In genomic region chr5:80231243-80231642, GRCh38 we compare ENCODE assay signal across 8 cellular contexts. TPM values are rescaled to one million over a fixed set of nuclear protein-coding genes. Genes with fewer than 3 reads are reported as not detected.
DNase-seq lines count a peak whose midpoint lies in the region; ATAC-seq and TF ChIP-seq lines count a peak whose summit lies in the region.

No MANE protein-coding gene starts in this region.

- H3K4me3 ChIP-seq in AG04450 (ENCODE audit: low read depth, low read length), result no peak overlapping the region
- no peak overlapping the region for H3K4me3 ChIP-seq in GM23338
- no peak overlapping the region for H3K4me3 ChIP-seq in hepatocyte

- H3K9me3 ChIP-seq in AG04450 (ENCODE audit: control insufficient read depth, insufficient read depth, low read length) (no peaks in the 10 kb centered on the region), hepatocyte (ENCODE audit: low read depth) (no peaks in the 10 kb centered on the region)

- H3K36me3 ChIP-seq in GM23338 (ENCODE audit: insufficient read depth), result no peaks in the 10 kb centered on the region
- no peaks in the 10 kb centered on the region for H3K36me3 ChIP-seq in hepatocyte (replicated peaks; ENCODE audit: insufficient read depth, low read depth)

- H2AFZ ChIP-seq in GM23338, result no peak overlapping the region
- no peak overlapping the region for H2AFZ ChIP-seq in hepatocyte

- H3K9me3 Mint-ChIP-seq in GM23338, result no peaks in the 10 kb centered on the region
- no peaks in the 10 kb centered on the region for H3K9me3 Mint-ChIP-seq in activated T-helper 2 cell treated with anti-CD3 and anti-CD28 coated beads, Interferon-gamma antibody, Interleukin-2, Interleukin-4, amounts not matched to agents 10 μg/mL and 5 μg/mL and 100 μg/mL, durations not matched to agents 14 hours and 24 hours and 36 hours

- H3K4me3 Mint-ChIP-seq in GM23338, result no peak overlapping the region
- no peak overlapping the region for H3K4me3 Mint-ChIP-seq in activated T-helper 2 cell treated with anti-CD3 and anti-CD28 coated beads, Interferon-gamma antibody, Interleukin-2, Interleukin-4, amounts not matched to agents 10 μg/mL and 5 μg/mL and 100 μg/mL, durations not matched to agents 14 hours and 24 hours and 36 hours (ENCODE audit: low read depth)

- no peaks in the 10 kb centered on the region for H3K36me3 Mint-ChIP-seq in GM23338 (ENCODE audit: low read depth)
- peaks cover 51% of the 10 kb centered on the region for H3K36me3 Mint-ChIP-seq in activated T-helper 2 cell treated with anti-CD3 and anti-CD28 coated beads, Interferon-gamma antibody, Interleukin-2, Interleukin-4, amounts not matched to agents 10 μg/mL and 5 μg/mL and 100 μg/mL, durations not matched to agents 14 hours and 24 hours and 36 hours (ENCODE audit: low read depth)

- POLR2A ChIA-PET in AG04450 (lab: Yijun Ruan, JAX), result no interaction called here
- POLR2A ChIA-PET in GM10248 (lab: Yijun Ruan, JAX), result no interaction called here

- H3K27ac Mint-ChIP-seq in GM23338, result no peak overlapping the region
- peak overlapping the region; percentile 29 for H3K27ac Mint-ChIP-seq in activated T-helper 2 cell treated with anti-CD3 and anti-CD28 coated beads, Interferon-gamma antibody, Interleukin-2, Interleukin-4, amounts not matched to agents 10 μg/mL and 5 μg/mL and 100 μg/mL, durations not matched to agents 14 hours and 24 hours and 36 hours

- peaks cover 98% of the 10 kb centered on the region for H3K79me2 ChIP-seq in GM23338 (replicated peaks; ENCODE audit: insufficient read depth)
- peaks cover 87% of the 10 kb centered on the region for H3K79me2 ChIP-seq in hepatocyte

- H3K4me1 Mint-ChIP-seq in GM23338, result peaks cover 31% of the 10 kb centered on the region
- H3K4me1 Mint-ChIP-seq in activated T-helper 2 cell treated with anti-CD3 and anti-CD28 coated beads, Interferon-gamma antibody, Interleukin-2, Interleukin-4, amounts not matched to agents 10 μg/mL and 5 μg/mL and 100 μg/mL, durations not matched to agents 14 hours and 24 hours and 36 hours (ENCODE audit: low read depth), result peaks cover 34% of the 10 kb centered on the region

- no peak overlapping the region for H3K4me2 ChIP-seq in GM23338
- no peak overlapping the region for H3K4me2 ChIP-seq in hepatocyte

- DNase-seq in AG04450 (ENCODE audit: low read depth, low spot score) (no peak), GM23338 (ENCODE audit: low spot score) (no peak), hepatocyte (ENCODE audit: low spot score) (no peak), GM10248 (ENCODE audit: extremely low spot score) (no peak)
- DNase-seq in activated T-helper 2 cell treated with anti-CD3 and anti-CD28 coated beads, Interferon-gamma antibody, Interleukin-2, Interleukin-4, amounts not matched to agents 10 μg/mL and 5 μg/mL and 100 μg/mL, durations not matched to agents 14 hours and 24 hours and 36 hours (ENCODE audit: low spot score), result no peak

- TF ChIP-seq CTCF in AG04450 (IDR thresholded peaks at IDR 0.05; ENCODE audit: low read depth, low read length) (no peak), GM23338 (conservative IDR thresholded peaks at IDR 0.05; ENCODE audit: low read depth in 2 of 2) (no peak), hepatocyte (IDR thresholded peaks at IDR 0.05; ENCODE audit: poor library complexity) (no peak), GM10248 (IDR thresholded peaks at IDR 0.05; ENCODE audit: control extremely low read depth, extremely low read depth, low read depth, missing control alignments) (no peak)

- H3K27me3 ChIP-seq in AG04450 (ENCODE audit: control insufficient read depth, insufficient read depth, low read length) (no peaks in the 10 kb centered on the region), GM23338 (ENCODE audit: insufficient read depth) (no peaks in the 10 kb centered on the region), hepatocyte (no peaks in the 10 kb centered on the region)

- H4K20me1 ChIP-seq in GM23338 (replicated peaks; ENCODE audit: insufficient read depth) (peaks cover 31% of the 10 kb centered on the region), hepatocyte (ENCODE audit: insufficient read depth, poor library complexity, severe bottlenecking) (peaks cover 7% of the 10 kb centered on the region)

- no peak for ATAC-seq in GM23338
- no peak for ATAC-seq in HG02970 (IDR thresholded peaks at IDR 0.05; ENCODE audit: low FRiP score, unreplicated experiment)
- ATAC-seq in GM18861 (IDR thresholded peaks at IDR 0.05; ENCODE audit: unreplicated experiment), result no peak
- no peak for ATAC-seq in HG02840 (IDR thresholded peaks at IDR 0.05; ENCODE audit: low FRiP score, unreplicated experiment)

- 0 out of 2 replicates have a peak, but pooled peaks cover 4% of the 10 kb centered on the region for H3F3A ChIP-seq in GM23338 (replicated peaks; ENCODE audit: low read depth)

- H3K27ac ChIP-seq in AG04450 (ENCODE audit: low read depth, low read length), result peak overlapping the region; percentile 25
- peak overlapping the region; percentile 21; the same call in 1 of the 2 replicates for H3K27ac ChIP-seq in GM23338 (ENCODE audit: low read depth)
- peak overlapping the region; percentile 6 for H3K27ac ChIP-seq in hepatocyte

- CTCF ChIA-PET in AG04450 (lab: Charles Lee) (no interaction called here), GM10248 (lab: Yijun Ruan, JAX) (no interaction called here)

- intact Hi-C loops in activated T-helper 2 cell treated with anti-CD3 and anti-CD28 coated beads, Interferon-gamma antibody, Interleukin-2, Interleukin-4, amounts not matched to agents 10 μg/mL and 5 μg/mL and 100 μg/mL, durations not matched to agents 14 hours and 24 hours and 36 hours (cut with micrococcal nuclease), result loop anchor here (5.0 kb wide), 1 partner anchor 39 kb away; no protein-coding TSS in a partner anchor

- peaks cover 42% of the 10 kb centered on the region for H3K4me1 ChIP-seq in GM23338 (ENCODE audit: insufficient read depth)
- peaks cover 18% of the 10 kb centered on the region for H3K4me1 ChIP-seq in hepatocyte (ENCODE audit: insufficient read depth)

- H3K27me3 Mint-ChIP-seq in GM23338 (ENCODE audit: insufficient read depth, low read depth, poor library complexity), result peaks cover 1% of the 10 kb centered on the region
- no peaks in the 10 kb centered on the region for H3K27me3 Mint-ChIP-seq in activated T-helper 2 cell treated with anti-CD3 and anti-CD28 coated beads, Interferon-gamma antibody, Interleukin-2, Interleukin-4, amounts not matched to agents 10 μg/mL and 5 μg/mL and 100 μg/mL, durations not matched to agents 14 hours and 24 hours and 36 hours (ENCODE audit: low read depth)

- no peaks in the 10 kb centered on the region for H3K9me2 ChIP-seq in GM23338 (ENCODE audit: insufficient read depth)
- H3K9me2 ChIP-seq in hepatocyte (replicated peaks; ENCODE audit: insufficient read depth), result no peaks in the 10 kb centered on the region

- 79% methylated on average over 3 of the region's 3 CpGs for WGBS in hepatocyte (ENCODE audit: low lambda C conversion rate, missing lambda C conversion rate)

TF ChIP-seq in GM23338, 12 proteins besides CTCF, POLR2A, EP300 and RAD21 (continues in another document):
- TF ChIP-seq STAT1 (IDR thresholded peaks at IDR 0.05; ENCODE audit: unreplicated experiment) (no peak), CREB1 (CRISPR knock-in tag; IDR thresholded peaks at IDR 0.05; ENCODE audit: low read depth) (no peak), ETS1 (IDR thresholded peaks at IDR 0.05) (no peak), NANOG (IDR thresholded peaks at IDR 0.05; ENCODE audit: borderline replicate concordance) (no peak), EZH2 (IDR thresholded peaks at IDR 0.05; ENCODE audit: low read depth, unreplicated experiment) (no peak)

RNA-seq across cellular contexts. Expression of gene SERINC5, which starts 24.6 kb away (rescaled TPM):
- 7.3 and 8.5 TPM in 2 replicates for polyA plus RNA-seq in AG04450 (2011; rRNA removed)
- 9.0 and 11.6 TPM in 2 replicates for polyA minus RNA-seq in AG04450 (2011; rRNA and poly(A)+ RNA removed)
- total RNA-seq in GM23338 (2014; rRNA removed; shearing (Covaris generic)), result 101 and 107 TPM in 2 replicates
- 32.3 and 34.0 TPM in 2 replicates for polyA plus RNA-seq in GM23338 (2016; fragmentation: Nextera tagmentation; extraction: Ambion mirVana)
- total RNA-seq in activated T-helper 2 cell treated with anti-CD3 and anti-CD28 coated beads, Interferon-gamma antibody, Interleukin-2, Interleukin-4, amounts not matched to agents 10 μg/mL and 5 μg/mL and 100 μg/mL, durations not matched to agents 14 hours and 24 hours and 36 hours, result 18.9 and 19.0 TPM in 2 replicates
- 70.2 and 77.6 TPM in 2 replicates for total RNA-seq in hepatocyte
- polyA plus RNA-seq in hepatocyte, result 19.3 and 21.7 TPM in 2 replicates
